In the genomic region with DNA sequence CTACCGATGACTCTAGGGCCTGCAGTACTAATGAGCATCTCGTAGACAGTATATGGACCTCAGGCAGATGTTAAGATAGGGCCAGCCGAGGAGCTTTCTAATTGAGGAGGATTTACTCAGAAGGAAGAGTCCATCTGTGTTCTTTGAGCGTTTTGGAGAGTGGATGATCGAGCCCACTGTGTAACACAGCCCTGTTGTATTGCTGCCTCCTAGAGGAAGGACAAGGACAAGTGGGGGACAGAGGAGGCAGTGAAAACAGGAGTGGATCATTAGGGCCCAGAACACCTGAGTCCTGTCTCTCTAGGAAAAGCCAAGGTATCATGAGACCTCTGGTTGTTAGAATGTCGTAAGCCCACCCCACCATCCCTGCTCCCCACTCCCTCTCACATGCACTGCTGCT, we compare ENCODE assay signal across 10 cellular contexts.
DNase-seq lines count a peak whose midpoint lies in the region; ATAC-seq and TF ChIP-seq lines count a peak whose summit lies in the region.
"Had no signal": no experiment of that assay in that cellular context is flagged by ENCODE, and none has a peak within 500 bp of the region (broad histone marks: within the 10 kb centered on the region; RNA-seq: fewer than 3 reads in every experiment).

No MANE protein-coding gene starts in this region.

- no peak for TF ChIP-seq POLR2A in upper lobe of left lung (IDR thresholded peaks at IDR 0.05)

- H3K4me1 ChIP-seq in upper lobe of left lung: peaks cover 4 to 12% (median 9%) of the 10 kb centered on the region in 4 donors

- peaks cover 34% of the 10 kb centered on the region for H3K36me3 Mint-ChIP-seq in activated CD8-positive, alpha-beta memory T cell treated with anti-CD3 and anti-CD28 coated beads, Interleukin-2, amount 10 ng/mL, durations not matched to agents 7 days and 5 days

- CTCF ChIA-PET in activated CD8-positive, alpha-beta memory T cell treated with anti-CD3 and anti-CD28 coated beads, Interleukin-2, amount 10 ng/mL, durations not matched to agents 7 days and 5 days (lab: Charles Lee): interaction anchor here (0.7 to 8.9 kb wide), 27 partner anchors 12 to 1203 kb away, joined by 3 to 254 read pairs (median 9); no protein-coding TSS in a partner anchor

- peak overlapping the region; percentile 56 for H3K27ac Mint-ChIP-seq in activated CD8-positive, alpha-beta memory T cell treated with anti-CD3 and anti-CD28 coated beads, Interleukin-2, amount 10 ng/mL, durations not matched to agents 7 days and 5 days

- H3K36me3 ChIP-seq in upper lobe of left lung: no peaks in the 10 kb centered on the region

- no peak overlapping the region for H3K4me3 Mint-ChIP-seq in activated CD8-positive, alpha-beta memory T cell treated with anti-CD3 and anti-CD28 coated beads, Interleukin-2, amount 10 ng/mL, durations not matched to agents 7 days and 5 days

- no peaks in the 10 kb centered on the region for H3K27me3 ChIP-seq in upper lobe of left lung

- in situ Hi-C loops in SK-MEL-5 (cut with HindIII; ENCODE audit: low pct_unique_long_range_greater_than_20kb, low sequenced_read_pairs): no loop called here

- peaks cover 78% of the 10 kb centered on the region for H3K4me1 Mint-ChIP-seq in activated CD8-positive, alpha-beta memory T cell treated with anti-CD3 and anti-CD28 coated beads, Interleukin-2, amount 10 ng/mL, durations not matched to agents 7 days and 5 days

- no peak overlapping the region for H3K27ac ChIP-seq in upper lobe of left lung

- WGBS in upper lobe of left lung, 2 donors: 85 to 86% methylated on average over 6 of the region's 6 CpGs

- no peak for TF ChIP-seq EP300 in upper lobe of left lung (IDR thresholded peaks at IDR 0.05)

- no peak overlapping the region for H3K4me3 ChIP-seq in upper lobe of left lung

- H3K9me3 ChIP-seq in upper lobe of left lung: no peaks in the 10 kb centered on the region

- peaks cover 5% of the 10 kb centered on the region for H3K9me3 Mint-ChIP-seq in activated CD8-positive, alpha-beta memory T cell treated with anti-CD3 and anti-CD28 coated beads, Interleukin-2, amount 10 ng/mL, durations not matched to agents 7 days and 5 days (ENCODE audit: low read depth)

- ATAC-seq in activated CD8-positive, alpha-beta memory T cell treated with anti-CD3 and anti-CD28 coated beads, Interleukin-2, amount 10 ng/mL, durations not matched to agents 7 days and 5 days: no peak
- ATAC-seq in upper lobe of left lung (ENCODE audit: low FRiP score in 2 of 2) (peak; percentile 11 to 60), GM21515 (IDR thresholded peaks at IDR 0.05; ENCODE audit: unreplicated experiment) (no peak)

- DNase-seq in activated CD8-positive, alpha-beta memory T cell treated with anti-CD3 and anti-CD28 coated beads, Interleukin-2, amount 10 ng/mL, durations not matched to agents 7 days and 5 days: no peak
- DNase-seq in activated CD8-positive, alpha-beta memory T cell treated with anti-CD3 and anti-CD28 coated beads, Interleukin-2, amount 50 U/mL, for 4 hours: no peak
- DNase-seq in SK-MEL-5 (ENCODE audit: low read depth, low spot score): peak; percentile 38
- DNase-seq in globus pallidus (ENCODE audit: low spot score): peak; percentile 43
- no peak for DNase-seq in upper lobe of left lung
- DNase-seq in NCI-H774 (lab: John Stamatoyannopoulos, UW): no peak
- DNase-seq in amniotic stem cell (lab: John Stamatoyannopoulos, UW): no peak
- DNase-seq: activated T-cell treated with anti-CD3 and anti-CD28 coated beads, Interleukin-2, amount 50 U/mL, for 72 hours; COR-L47 had no signal

- H3K27me3 Mint-ChIP-seq in activated CD8-positive, alpha-beta memory T cell treated with anti-CD3 and anti-CD28 coated beads, Interleukin-2, amount 10 ng/mL, durations not matched to agents 7 days and 5 days: no peaks in the 10 kb centered on the region

- TF ChIP-seq CTCF in upper lobe of left lung (IDR thresholded peaks at IDR 0.05): no peak

Comparison
In these comparisons a context has a peak if more than half of its experiments do, and no peak if none do; other contexts are left out.
1. ATAC-seq: peak in upper lobe of left lung (2 of 2); none in activated CD8-positive, alpha-beta memory T cell treated with anti-CD3 and anti-CD28 coated beads, Interleukin-2, amount 10 ng/mL, durations not matched to agents 7 days and 5 days (single experiment) and GM21515 (single experiment).
2. DNase-seq: peak in SK-MEL-5 (single experiment) and globus pallidus (single experiment); none in activated CD8-positive, alpha-beta memory T cell treated with anti-CD3 and anti-CD28 coated beads, Interleukin-2, amount 10 ng/mL, durations not matched to agents 7 days and 5 days (single experiment), activated CD8-positive, alpha-beta memory T cell treated with anti-CD3 and anti-CD28 coated beads, Interleukin-2, amount 50 U/mL, for 4 hours (single experiment), upper lobe of left lung (0 of 2), NCI-H774 (single experiment) and amniotic stem cell (single experiment).